7 cellular contexts compared by ENCODE assay signal in genomic region chr14:21525571-21525970, GRCh38. TPM values are rescaled to one million over a fixed set of nuclear protein-coding genes. Genes with fewer than 3 reads are reported as not detected.
DNase-seq lines count a peak whose midpoint lies in the region; TF ChIP-seq lines count a peak whose summit lies in the region.

No MANE protein-coding gene starts in this region.

- H3K9ac ChIP-seq in SK-N-MC (ENCODE audit: insufficient read length): peak overlapping the region; percentile 83

- peaks cover 16% of the 10 kb centered on the region for H3K36me3 Mint-ChIP-seq in osteocyte (ENCODE audit: unreplicated experiment)

- peaks cover 15% of the 10 kb centered on the region for H3K27me3 Mint-ChIP-seq in osteocyte (ENCODE audit: unreplicated experiment)

- peak overlapping the region; percentile 86 for H3K4me3 Mint-ChIP-seq in osteocyte (ENCODE audit: unreplicated experiment)

- DNase-seq in H7: no peak
- DNase-seq in SK-N-MC (ENCODE audit: low read depth, low spot score): no peak
- peak; percentile 25 for DNase-seq in fibroblast of mammary gland (ENCODE audit: low read depth)
- DNase-seq in osteocyte (ENCODE audit: extremely low spot score, unreplicated experiment): no peak
- no peak for DNase-seq in mesenteric fat pad (ENCODE audit: low spot score)
- no peak for DNase-seq in RKO (ENCODE audit: low spot score)
- no peak for DNase-seq in NCI-H2029 treated with DMSO at 0.1 percent for 48 hours (lab: John Stamatoyannopoulos, UW)

- no peak overlapping the region for H3K27ac ChIP-seq in SK-N-MC

- H3K36me3 ChIP-seq in H7 (replicated peaks; ENCODE audit: control insufficient read depth, insufficient read depth, low read length) (peaks cover 42% of the 10 kb centered on the region), SK-N-MC (ENCODE audit: insufficient read depth, low read length) (peaks cover 30% of the 10 kb centered on the region; the same call in 1 of the 2 replicates)

- no peak for TF ChIP-seq CTCF in fibroblast of mammary gland (conservative IDR thresholded peaks at IDR 0.05; ENCODE audit: control insufficient read depth, insufficient read depth, low read depth, low read length)
- TF ChIP-seq CTCF in osteocyte (IDR thresholded peaks at IDR 0.05): no peak

- peaks cover 12% of the 10 kb centered on the region for H3K4me1 Mint-ChIP-seq in osteocyte (ENCODE audit: unreplicated experiment)

- H3K9me3 ChIP-seq in SK-N-MC (ENCODE audit: low read depth, low read length): no peaks in the 10 kb centered on the region

- no peaks in the 10 kb centered on the region for H3K9me3 Mint-ChIP-seq in osteocyte (ENCODE audit: unreplicated experiment)

- no peak overlapping the region for H3K27ac Mint-ChIP-seq in osteocyte (ENCODE audit: unreplicated experiment)

- no peaks in the 10 kb centered on the region for H3K27me3 ChIP-seq in H7 (ENCODE audit: control insufficient read depth, insufficient read depth, low read length)

- H3K4me3 ChIP-seq in H7 (ENCODE audit: insufficient read depth, low read depth, low read length): peak overlapping the region; percentile 66
- H3K4me3 ChIP-seq in SK-N-MC: peak overlapping the region; percentile 94
- peak overlapping the region; percentile 62 for H3K4me3 ChIP-seq in fibroblast of mammary gland (ENCODE audit: control insufficient read depth, low read depth, low read length)

RNA-seq across cellular contexts. Expression of gene SALL2, which starts 0.6 kb away (rescaled TPM):
- total RNA-seq in H7 (2014; rRNA removed; shearing (Covaris generic)): 123 and 170 TPM in 2 replicates
- total RNA-seq in osteocyte (22.7 and 28.1 TPM in 2 replicates), mesenteric fat pad (2.6 TPM)

RNA-seq across cellular contexts. Expression of gene METTL3, which starts 14.4 kb away (rescaled TPM):
- 109 and 111 TPM in 2 replicates for total RNA-seq in H7 (2014; rRNA removed; shearing (Covaris generic))
- total RNA-seq in osteocyte (42.9 and 43.9 TPM in 2 replicates), mesenteric fat pad (37.0 TPM)

RNA-seq across cellular contexts. Expression of gene TOX4, which starts 48.6 kb away (rescaled TPM):
- total RNA-seq in H7 (2014; rRNA removed; shearing (Covaris generic)): 23.5 and 30.5 TPM in 2 replicates
- total RNA-seq in osteocyte (78.8 and 80.9 TPM in 2 replicates), mesenteric fat pad (85.0 TPM)

RNA-seq across cellular contexts. Expression of gene RAB2B, which starts 48.8 kb away (rescaled TPM):
- total RNA-seq in H7 (2014; rRNA removed; shearing (Covaris generic)): 21.5 and 26.8 TPM in 2 replicates
- total RNA-seq in osteocyte (35.5 and 38.7 TPM in 2 replicates), mesenteric fat pad (24.2 TPM)

RNA-seq across cellular contexts. Expression of gene OR10G3, which starts 54.3 kb away (rescaled TPM):
- not detected in 2 replicates for total RNA-seq in H7 (2014; rRNA removed; shearing (Covaris generic))
- total RNA-seq in osteocyte: not detected in 2 replicates
- total RNA-seq in mesenteric fat pad: not detected
